Comparison of ENCODE assay signal across 8 cellular contexts in genomic region chr16:2857451-2858244, GRCh38. TPM values are rescaled to one million over a fixed set of nuclear protein-coding genes. Genes with fewer than 3 reads are reported as not detected.
A peak's percentile ranks its signal among the peaks of the same experiment; 100 is the strongest.
DNase-seq lines count a peak whose midpoint lies in the region; ATAC-seq and TF ChIP-seq lines count a peak whose summit lies in the region.

Gene PRSS22 (minus strand): TSS chr16:2858170. CDS start chr16:2858104, 66 bp downstream.

- WGBS in heart left ventricle, 4 donors, result 4 to 8% (median 6%) methylated on average over 37 to 42 of the region's 42 CpGs

- H3K36me3 ChIP-seq in heart left ventricle (no peaks in the 10 kb centered on the region), vagina (no peaks in the 10 kb centered on the region)

- H3K9me3 ChIP-seq in heart left ventricle (peaks cover 0 to 24% (median 2%) of the 10 kb centered on the region in 12 donors), vagina (no peaks in the 10 kb centered on the region)

- H3K4me3 Mint-ChIP-seq in activated naive CD8-positive, alpha-beta T cell, result peak within 1 kb of the TSS; percentile 79

- ATAC-seq in heart left ventricle, result no peak
- ATAC-seq in left lobe of liver, result peak; percentile 40
- no peak for ATAC-seq in HG03469 (IDR thresholded peaks at IDR 0.05; ENCODE audit: unreplicated experiment)
- no peak for ATAC-seq in HG03565 (IDR thresholded peaks at IDR 0.05; ENCODE audit: unreplicated experiment)

- peak; percentile 56 for DNase-seq in cardiac septum (ENCODE audit: low spot score)
- no peak for DNase-seq in heart left ventricle
- DNase-seq in left lobe of liver (ENCODE audit: low spot score), result no peak
- DNase-seq in vagina (ENCODE audit: extremely low spot score in 2 of 2), result no peak
- DNase-seq in NCI-H2081 treated with DMSO at 0.1 percent for 48 hours (lab: John Stamatoyannopoulos, UW), result no peak

- H3K36me3 Mint-ChIP-seq in activated naive CD8-positive, alpha-beta T cell, result peaks cover 8% of the 10 kb centered on the region

- intact Hi-C loops in cardiac septum (cut with DNase I) (no loop called here), heart left ventricle (cut with DNase I) (loop anchor here in 2 of 10 donors (10.0 kb wide), 1 partner anchor 63 kb away; the partner anchor contains the start of gene PRSS41 (in 2 of the 2)), vagina (cut with DNase I) (no loop called here)

- no peak within 1 kb of the TSS for H3K27ac Mint-ChIP-seq in activated naive CD8-positive, alpha-beta T cell

- H3K27me3 Mint-ChIP-seq in activated naive CD8-positive, alpha-beta T cell, result peaks cover 2% of the 10 kb centered on the region

- TF ChIP-seq POLR2A in heart left ventricle (IDR thresholded peaks at IDR 0.05), result no peak
- TF ChIP-seq POLR2A in vagina (IDR thresholded peaks at IDR 0.05), result no peak

- peaks cover 0 to 8% (median 0%) of the 10 kb centered on the region in 12 donors for H3K4me1 ChIP-seq in heart left ventricle
- no peaks in the 10 kb centered on the region for H3K4me1 ChIP-seq in vagina

- peaks cover 9% of the 10 kb centered on the region for H3K9me3 Mint-ChIP-seq in activated naive CD8-positive, alpha-beta T cell (ENCODE audit: low read depth)

- peak within 1 kb of the TSS in 1 of 12 donors; percentile 26 for H3K4me3 ChIP-seq in heart left ventricle
- peak within 1 kb of the TSS; percentile 32 to 39 for H3K4me3 ChIP-seq in vagina

- TF ChIP-seq CTCF in heart left ventricle (IDR thresholded peaks at IDR 0.05) (no peak), vagina (IDR thresholded peaks at IDR 0.05) (no peak)

- H3K27ac ChIP-seq in heart left ventricle (no peak within 1 kb of the TSS), vagina (peak within 1 kb of the TSS; percentile 63)

- peaks cover 5% of the 10 kb centered on the region for H3K4me1 Mint-ChIP-seq in activated naive CD8-positive, alpha-beta T cell (ENCODE audit: low read depth)

- peaks cover 13 to 58% (median 34%) of the 10 kb centered on the region in 9 donors for H3K27me3 ChIP-seq in heart left ventricle
- no peaks in the 10 kb centered on the region for H3K27me3 ChIP-seq in vagina

RNA-seq across cellular contexts. Expression of gene PRSS22, which starts in this region (rescaled TPM):
- total RNA-seq in cardiac septum, result not detected
- total RNA-seq in heart left ventricle, result not detected
- not detected for polyA plus RNA-seq in heart left ventricle
- total RNA-seq in left lobe of liver, result 0.70 TPM
- total RNA-seq in vagina, result 38.8 TPM

Comparison
In these comparisons a context has a peak if more than half of its experiments do, and no peak if none do; other contexts are left out.
1. RNA of gene PRSS22 (total RNA-seq): 38.8 TPM in vagina (single experiment); 0.70 TPM in left lobe of liver (single experiment), not detected in cardiac septum (single experiment) and not detected in heart left ventricle; every median in the first group is over 10 times any median in the second.
2. Peak in DNase-seq in cardiac septum; RNA of the gene not detected or under 1 TPM.
3. Peak in ATAC-seq in left lobe of liver; RNA of the gene not detected or under 1 TPM.